In genomic region chr9:108274971-108275370, GRCh38 we compare ENCODE assay signal across 24 cellular contexts.
"Had no signal": no experiment of that assay in that cellular context is flagged by ENCODE, and none has a peak within 500 bp of the region (broad histone marks: within the 10 kb centered on the region; RNA-seq: fewer than 3 reads in every experiment).

No MANE protein-coding gene starts in this region.

- H3K9me3 Mint-ChIP-seq: activated CD4-positive, alpha-beta T cell treated with anti-CD3 and anti-CD28 coated beads, Interleukin-2, amount 10 ng/mL, durations not matched to agents 7 days and 5 days had no signal

- H3K36me3 Mint-ChIP-seq: activated CD4-positive, alpha-beta memory T cell treated with anti-CD3 and anti-CD28 coated beads for 36 hours; activated naive CD4-positive, alpha-beta T cell treated with anti-CD3 and anti-CD28 coated beads, Interleukin-2, amount 50 U/mL, for 72 hours; brain had no signal

- H3K4me3 Mint-ChIP-seq: activated CD4-positive, alpha-beta memory T cell treated with anti-CD3 and anti-CD28 coated beads for 36 hours; activated CD4-positive, alpha-beta T cell treated with anti-CD3 and anti-CD28 coated beads, Interleukin-2, amount 10 ng/mL, durations not matched to agents 7 days and 5 days; activated T-cell treated with anti-CD3 and anti-CD28 coated beads, Interleukin-2, amount 50 U/mL, for 4 hours; brain had no signal

- H3K4me1 Mint-ChIP-seq: activated CD4-positive, alpha-beta T cell treated with anti-CD3 and anti-CD28 coated beads, Interleukin-2, amount 10 ng/mL, durations not matched to agents 7 days and 5 days had no signal

- H3K9me3 ChIP-seq: MG63 had no signal

- H3K27me3 ChIP-seq: cardiac muscle cell, MG63 had no signal

- FAIRE-seq: astrocyte had no signal

- DNase-seq: activated CD4-positive, alpha-beta memory T cell treated with anti-CD3 and anti-CD28 coated beads for 36 hours; activated CD4-positive, alpha-beta T cell treated with anti-CD3 and anti-CD28 coated beads, Interleukin-2, amount 10 ng/mL, durations not matched to agents 7 days and 5 days; activated CD4-positive, CD25-positive, alpha-beta regulatory T cell; activated CD8-positive, alpha-beta memory T cell treated with anti-CD3 and anti-CD28 coated beads for 24 hours; activated effector memory CD4-positive, alpha-beta T cell treated with anti-CD3 and anti-CD28 coated beads, Interleukin-2, amount 50 U/mL, for 16 hours; activated naive CD4-positive, alpha-beta T cell treated with Interleukin-2 at 50 U/mL for 16 hours; activated T-cell treated with anti-CD3 and anti-CD28 coated beads, Interleukin-2, amount 50 U/mL, for 4 hours; amygdala; MG63; MV-4-11; NCI-H1092 treated with DMSO at 0.1 percent for 48 hours; NCI-H1417 treated with DMSO at 0.1 percent for 48 hours; NCI-H1694; NCI-H2081; NCI-H524 treated with DMSO at 0.1 percent for 48 hours; NCI-H82; PC-9; SHP77 treated with DMSO at 0.1 percent for 48 hours; T-helper 1 cell had no signal

- H3K4me3 ChIP-seq: cardiac muscle cell, MG63, PC-9, SK-N-MC had no signal

- H3K27me3 Mint-ChIP-seq: activated CD4-positive, alpha-beta memory T cell treated with anti-CD3 and anti-CD28 coated beads for 36 hours; activated CD4-positive, alpha-beta T cell treated with anti-CD3 and anti-CD28 coated beads, Interleukin-2, amount 10 ng/mL, durations not matched to agents 7 days and 5 days had no signal

- H3K36me3 ChIP-seq: cardiac muscle cell, MG63 had no signal

- H3K27ac Mint-ChIP-seq: activated CD4-positive, alpha-beta memory T cell treated with anti-CD3 and anti-CD28 coated beads for 36 hours; activated CD4-positive, alpha-beta T cell treated with anti-CD3 and anti-CD28 coated beads, Interleukin-2, amount 10 ng/mL, durations not matched to agents 7 days and 5 days; activated naive CD4-positive, alpha-beta T cell treated with anti-CD3 and anti-CD28 coated beads, Interleukin-2, amount 50 U/mL, for 72 hours had no signal
